In genomic region chr5:169971780-169972179, GRCh38 we compare ENCODE assay signal across 2 cellular contexts.
TF ChIP-seq lines count a peak whose summit lies in the region.

No MANE protein-coding gene starts in this region.

TF ChIP-seq in SK-N-SH, 30 proteins besides CTCF, POLR2A, EP300 and RAD21:
- TF ChIP-seq JUND (IDR thresholded peaks at IDR 0.05): no peak
- no peak for TF ChIP-seq SMC3 (IDR thresholded peaks at IDR 0.05; ENCODE audit: low read depth, low read length)
- no peak for TF ChIP-seq FOXJ3 (CRISPR knock-in tag; IDR thresholded peaks at IDR 0.05)
- TF ChIP-seq, protein P1, sequence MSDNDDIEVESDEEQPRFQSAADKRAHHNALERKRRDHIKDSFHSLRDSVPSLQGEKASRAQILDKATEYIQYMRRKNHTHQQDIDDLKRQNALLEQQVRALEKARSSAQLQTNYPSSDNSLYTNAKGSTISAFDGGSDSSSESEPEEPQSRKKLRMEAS (IDR thresholded peaks at IDR 0.05; ENCODE audit: low read depth): no peak
- TF ChIP-seq RCOR1 (IDR thresholded peaks at IDR 0.05; ENCODE audit: low read length): no peak

TF ChIP-seq in SK-N-SH treated with all-trans-retinoic acid at 6 μM for 48 hours, 23 proteins besides CTCF, POLR2A, EP300 and RAD21:
- no peak for TF ChIP-seq ZNF8 (CRISPR knock-in tag; IDR thresholded peaks at IDR 0.05)
